8 cellular contexts compared by ENCODE assay signal in the genomic region with DNA sequence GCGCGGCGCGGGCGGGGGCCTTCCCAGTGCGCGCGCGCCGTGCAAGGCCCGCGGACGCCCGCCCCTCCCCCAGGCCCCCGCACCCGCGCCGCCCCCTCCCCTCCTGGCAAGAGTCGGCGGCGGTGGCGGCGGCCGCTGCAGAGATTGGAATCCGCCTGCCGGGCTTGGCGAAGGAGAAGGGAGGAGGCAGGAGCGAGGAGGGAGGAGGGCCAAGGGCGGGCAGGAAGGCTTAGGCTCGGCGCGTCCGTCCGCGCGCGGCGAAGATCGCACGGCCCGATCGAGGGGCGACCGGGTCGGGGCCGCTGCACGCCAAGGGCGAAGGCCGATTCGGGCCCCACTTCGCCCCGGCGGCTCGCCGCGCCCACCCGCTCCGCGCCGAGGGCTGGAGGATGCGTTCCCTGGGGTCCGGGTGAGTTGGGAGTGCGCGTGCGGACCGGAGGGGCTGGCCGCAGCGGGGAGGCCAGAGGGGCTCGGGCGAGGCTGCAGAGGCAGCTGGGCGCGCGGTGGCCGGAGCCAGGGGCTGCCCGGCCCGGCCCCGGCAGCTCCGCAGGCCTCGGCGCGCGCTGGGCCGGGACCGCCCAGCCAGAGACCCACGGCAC. TPM values are rescaled to one million over a fixed set of nuclear protein-coding genes. Genes with fewer than 3 reads are reported as not detected.
DNase-seq lines count a peak whose midpoint lies in the region; ATAC-seq and TF ChIP-seq lines count a peak whose summit lies in the region.

A gene (plus strand): TSS at position 109 of the 599 bp plus-strand sequence. CDS start 119,400 bp downstream, outside the sequence.

- CTCF ChIA-PET in MCF 10A (lab: Yijun Ruan, JAX): interaction anchor here (0.5 to 2.5 kb wide), 6 partner anchors 15 to 329 kb away, joined by 3 to 8 read pairs (median 4); no protein-coding TSS in a partner anchor

- peak within 1 kb of the TSS; percentile 81 for H3K27ac ChIP-seq in KOPT-K1 (ENCODE audit: low read depth, low read length, poor library complexity, severe bottlenecking)

- H3K36me3 Mint-ChIP-seq in MCF 10A (ENCODE audit: insufficient read depth, unreplicated experiment): peaks cover 7% of the 10 kb centered on the region

- ATAC-seq in GM21786 (IDR thresholded peaks at IDR 0.05; ENCODE audit: unreplicated experiment) (peak; percentile 26), left colon (peak; percentile 19)

- no TSS peak for BruUV-seq in MCF 10A (replicated peaks; lab: Mats Ljungman, UMichigan)

- no peak for TF ChIP-seq CTCF in MCF 10A (IDR thresholded peaks at IDR 0.05; ENCODE audit: unreplicated experiment)

- POLR2A ChIA-PET in MCF 10A (lab: Yijun Ruan, JAX): interaction anchor here (0.6 to 4.9 kb wide), 24 partner anchors 12 to 899 kb away, joined by 3 to 48 read pairs (median 5); a partner anchor contains a TSS

- peak within 1 kb of the TSS; percentile 84 for H3K4me3 Mint-ChIP-seq in MCF 10A (ENCODE audit: unreplicated experiment)

- H3K9me3 Mint-ChIP-seq in MCF 10A (ENCODE audit: unreplicated experiment): no peaks in the 10 kb centered on the region

- intact Hi-C loops in MCF 10A (cut with micrococcal nuclease) (loop anchor here (1.0 to 5.0 kb wide), 4 partner anchors 41 to 164 kb away; no protein-coding TSS in a partner anchor), left colon (cut with DNase I, micrococcal nuclease) (no loop called here)

- peak; percentile 74 for DNase-seq in DMS53 (lab: John Stamatoyannopoulos, UW)
- DNase-seq in DMS53 treated with DMSO at 0.1 percent for 48 hours (lab: John Stamatoyannopoulos, UW; ENCODE audit: unreplicated experiment): no peak
- DNase-seq in MCF 10A (ENCODE audit: unreplicated experiment): peak; percentile 84
- no peak for DNase-seq in left colon
- DNase-seq in stromal cell of bone marrow (ENCODE audit: low read depth): peak; percentile 79
- no peak for DNase-seq in germinal center (ENCODE audit: low spot score)

- peak within 1 kb of the TSS; percentile 84 for H3K27ac Mint-ChIP-seq in MCF 10A (ENCODE audit: low read depth, unreplicated experiment)

- no peaks in the 10 kb centered on the region for H3K36me3 ChIP-seq in KOPT-K1 (ENCODE audit: insufficient read depth, low read length)

- no peaks in the 10 kb centered on the region for H3K9me3 ChIP-seq in KOPT-K1 (ENCODE audit: insufficient read depth, low read length, poor library complexity, severe bottlenecking)

- H3K4me1 Mint-ChIP-seq in MCF 10A (ENCODE audit: insufficient read depth, unreplicated experiment): peaks cover 48% of the 10 kb centered on the region

- H3K27me3 Mint-ChIP-seq in MCF 10A (ENCODE audit: insufficient read depth, unreplicated experiment): no peaks in the 10 kb centered on the region

RNA-seq across cellular contexts. Expression of the gene that starts here (rescaled TPM):
- 27.3 and 34.3 TPM in 2 replicates for total RNA-seq in MCF 10A (2022)
- 10 to 100 TPM; 38.9 to 50.9 TPM for total RNA-seq in left colon

Comparison
In these comparisons a context has a peak if more than half of its experiments do, and no peak if none do; other contexts are left out.
1. DNase-seq: peak in DMS53 (single experiment), MCF 10A (single experiment) and stromal cell of bone marrow (single experiment); none in DMS53 treated with DMSO at 0.1 percent for 48 hours (single experiment), left colon (0 of 2) and germinal center (single experiment).